Comparison of ENCODE assay signal across 33 cellular contexts in the genomic region with DNA sequence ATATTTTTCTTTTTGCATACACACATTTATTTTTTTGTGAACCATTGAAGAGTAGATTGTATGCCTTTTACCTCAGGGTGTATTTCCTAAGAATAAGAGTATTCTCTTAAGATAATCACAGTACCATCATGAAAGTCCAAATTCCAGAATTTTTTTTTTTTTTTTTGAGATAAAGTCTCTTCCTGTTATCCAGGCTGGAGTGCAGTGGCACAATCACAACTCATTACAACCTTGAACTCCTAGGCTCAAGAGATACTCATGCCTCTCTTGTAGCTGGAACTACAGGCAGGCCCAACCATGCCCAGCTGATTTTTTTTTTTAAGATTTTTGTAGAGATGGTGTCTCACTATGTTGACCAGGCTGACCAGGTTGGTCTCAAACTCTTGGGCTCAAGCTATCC.
"Had no signal": no experiment of that assay in that cellular context is flagged by ENCODE, and none has a peak within 500 bp of the region (broad histone marks: within the 10 kb centered on the region; RNA-seq: fewer than 3 reads in every experiment).

No MANE protein-coding gene starts in this region.

- H3K27me3 Mint-ChIP-seq: activated CD4-positive, alpha-beta T cell treated with anti-CD3 and anti-CD28 coated beads, Interleukin-2, amount 10 ng/mL, durations not matched to agents 24 days and 14 days; activated CD8-positive, alpha-beta T cell treated with anti-CD3 and anti-CD28 coated beads for 36 hours; activated naive CD4-positive, alpha-beta T cell treated with anti-CD3 and anti-CD28 coated beads, Interleukin-2, amount 10 ng/mL, durations not matched to agents 7 days and 5 days; activated naive CD8-positive, alpha-beta T cell; activated naive CD8-positive, alpha-beta T cell treated with anti-CD3 and anti-CD28 coated beads, Interleukin-2, amount 50 U/mL, for 24 hours; activated T-cell treated with anti-CD3 and anti-CD28 coated beads, Interleukin-2, amount 50 U/mL, for 24 hours had no signal

- H3K4me3 Mint-ChIP-seq: activated CD4-positive, alpha-beta T cell treated with anti-CD3 and anti-CD28 coated beads, Interleukin-2, amount 10 ng/mL, durations not matched to agents 24 days and 14 days; activated CD8-positive, alpha-beta T cell treated with anti-CD3 and anti-CD28 coated beads for 36 hours; activated naive CD4-positive, alpha-beta T cell treated with anti-CD3 and anti-CD28 coated beads, Interleukin-2, amount 10 ng/mL, durations not matched to agents 7 days and 5 days; activated naive CD8-positive, alpha-beta T cell; activated naive CD8-positive, alpha-beta T cell treated with anti-CD3 and anti-CD28 coated beads, Interleukin-2, amount 50 U/mL, for 24 hours; activated T-cell treated with anti-CD3 and anti-CD28 coated beads, Interleukin-2, amount 50 U/mL, for 24 hours had no signal

- H3K9me3 Mint-ChIP-seq: activated CD4-positive, alpha-beta T cell treated with anti-CD3 and anti-CD28 coated beads, Interleukin-2, amount 10 ng/mL, durations not matched to agents 24 days and 14 days; activated CD8-positive, alpha-beta T cell treated with anti-CD3 and anti-CD28 coated beads for 36 hours; activated naive CD4-positive, alpha-beta T cell treated with anti-CD3 and anti-CD28 coated beads, Interleukin-2, amount 10 ng/mL, durations not matched to agents 7 days and 5 days; activated naive CD8-positive, alpha-beta T cell treated with anti-CD3 and anti-CD28 coated beads, Interleukin-2, amount 50 U/mL, for 24 hours; activated T-cell treated with anti-CD3 and anti-CD28 coated beads, Interleukin-2, amount 50 U/mL, for 24 hours; activated T-helper 2 cell treated with anti-CD3 and anti-CD28 coated beads, Interferon-gamma antibody, Interleukin-2, Interleukin-4, amounts not matched to agents 10 μg/mL and 5 μg/mL and 100 μg/mL, durations not matched to agents 14 hours and 24 hours and 36 hours had no signal

- H3K27ac ChIP-seq: brain microvascular endothelial cell, Peyer's patch, SJSA1, WERI-Rb-1 had no signal

- DNase-seq: activated CD4-positive, alpha-beta T cell treated with anti-CD3 and anti-CD28 coated beads, Interleukin-2, amount 10 ng/mL, durations not matched to agents 24 days and 14 days; activated CD4-positive, alpha-beta T cell treated with anti-CD3 and anti-CD28 coated beads, Interleukin-2, amount 50 U/mL, for 4 hours; activated CD8-positive, alpha-beta T cell treated with anti-CD3 and anti-CD28 coated beads for 36 hours; activated gamma-delta T cell; activated naive CD4-positive, alpha-beta T cell treated with anti-CD3 and anti-CD28 coated beads, Interleukin-2, amount 10 ng/mL, durations not matched to agents 7 days and 5 days; activated naive CD8-positive, alpha-beta T cell treated with anti-CD3 and anti-CD28 coated beads, Interleukin-2, amount 50 U/mL, for 24 hours; activated T-cell treated with anti-CD3 and anti-CD28 coated beads, Interleukin-2, amount 50 U/mL, for 24 hours; anterior cingulate cortex; brain microvascular endothelial cell; central memory CD4-positive, alpha-beta T cell; Kasumi-1; KG1; MG63; NCI-H1048; NCI-H1105 treated with DMSO at 0.1 percent for 48 hours; NCI-H1436; NCI-H1694; NCI-H1930; NCI-H2081 treated with DMSO at 0.1 percent for 48 hours; NCI-H345; NCI-H526; NCI-H748 treated with DMSO at 0.1 percent for 48 hours; NK-92 treated with Interleukin-12 subunit alpha and Interleukin-12 subunit beta, amount 100 ng/mL, for 24 hours; PC-3; Peyer's patch; RPMI8226; SHP77 treated with DMSO at 0.1 percent for 48 hours; SK-N-SH; T1000; WERI-Rb-1 had no signal

- H3K27ac Mint-ChIP-seq: activated CD4-positive, alpha-beta T cell treated with anti-CD3 and anti-CD28 coated beads, Interleukin-2, amount 10 ng/mL, durations not matched to agents 24 days and 14 days; activated CD8-positive, alpha-beta T cell treated with anti-CD3 and anti-CD28 coated beads for 36 hours; activated naive CD4-positive, alpha-beta T cell treated with anti-CD3 and anti-CD28 coated beads, Interleukin-2, amount 10 ng/mL, durations not matched to agents 7 days and 5 days; activated naive CD8-positive, alpha-beta T cell; activated naive CD8-positive, alpha-beta T cell treated with anti-CD3 and anti-CD28 coated beads, Interleukin-2, amount 50 U/mL, for 24 hours; activated T-cell treated with anti-CD3 and anti-CD28 coated beads, Interleukin-2, amount 50 U/mL, for 24 hours; activated T-helper 2 cell treated with anti-CD3 and anti-CD28 coated beads, Interferon-gamma antibody, Interleukin-2, Interleukin-4, amounts not matched to agents 10 μg/mL and 5 μg/mL and 100 μg/mL, durations not matched to agents 14 hours and 24 hours and 36 hours had no signal

- H3K9me3 ChIP-seq: Peyer's patch, SJSA1, SK-N-SH had no signal

- H3K4me1 ChIP-seq: SJSA1 had no signal

- ATAC-seq: activated CD8-positive, alpha-beta T cell treated with anti-CD3 and anti-CD28 coated beads for 36 hours; activated naive CD8-positive, alpha-beta T cell treated with anti-CD3 and anti-CD28 coated beads, Interleukin-2, amount 50 U/mL, for 24 hours; PC-3 had no signal

- H3K36me3 ChIP-seq: brain microvascular endothelial cell, Peyer's patch, WERI-Rb-1 had no signal

- H3K27me3 ChIP-seq: brain microvascular endothelial cell, MG63, Peyer's patch, SJSA1 had no signal

- H3K9ac ChIP-seq: SK-N-SH had no signal

- H3K4me3 ChIP-seq: MG63, Peyer's patch, SJSA1 had no signal
